Comparison of ENCODE assay signal across 3 cellular contexts in the genomic region with DNA sequence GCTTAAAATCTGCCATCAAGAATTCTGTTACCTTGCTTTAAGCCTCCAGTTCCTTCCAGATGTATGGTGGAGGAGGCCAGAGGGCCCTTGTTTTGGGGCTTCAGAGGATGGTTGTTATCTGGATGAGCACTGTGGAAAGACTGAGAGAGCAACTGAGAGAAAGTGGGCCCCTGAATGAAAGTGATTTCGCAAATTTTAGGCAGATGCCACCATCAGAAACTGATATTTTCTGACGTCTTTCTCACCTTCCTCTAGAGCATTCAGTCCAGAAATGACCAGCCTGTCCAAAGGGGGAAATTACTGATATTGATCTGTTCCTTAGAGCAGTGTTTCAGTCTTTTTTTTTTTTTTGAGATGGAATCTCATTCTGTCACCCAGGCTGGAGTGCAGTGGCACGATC.
TF ChIP-seq lines count a peak whose summit lies in the region.

No MANE protein-coding gene starts in this region.

TF ChIP-seq in SK-N-SH, 30 proteins besides CTCF, POLR2A, EP300 and RAD21 (continued from another document):
- no peak for TF ChIP-seq CHD2 (IDR thresholded peaks at IDR 0.05; ENCODE audit: low read length, partially characterized antibody)
- no peak for TF ChIP-seq ELF1 (IDR thresholded peaks at IDR 0.05)
- TF ChIP-seq, protein P1, sequence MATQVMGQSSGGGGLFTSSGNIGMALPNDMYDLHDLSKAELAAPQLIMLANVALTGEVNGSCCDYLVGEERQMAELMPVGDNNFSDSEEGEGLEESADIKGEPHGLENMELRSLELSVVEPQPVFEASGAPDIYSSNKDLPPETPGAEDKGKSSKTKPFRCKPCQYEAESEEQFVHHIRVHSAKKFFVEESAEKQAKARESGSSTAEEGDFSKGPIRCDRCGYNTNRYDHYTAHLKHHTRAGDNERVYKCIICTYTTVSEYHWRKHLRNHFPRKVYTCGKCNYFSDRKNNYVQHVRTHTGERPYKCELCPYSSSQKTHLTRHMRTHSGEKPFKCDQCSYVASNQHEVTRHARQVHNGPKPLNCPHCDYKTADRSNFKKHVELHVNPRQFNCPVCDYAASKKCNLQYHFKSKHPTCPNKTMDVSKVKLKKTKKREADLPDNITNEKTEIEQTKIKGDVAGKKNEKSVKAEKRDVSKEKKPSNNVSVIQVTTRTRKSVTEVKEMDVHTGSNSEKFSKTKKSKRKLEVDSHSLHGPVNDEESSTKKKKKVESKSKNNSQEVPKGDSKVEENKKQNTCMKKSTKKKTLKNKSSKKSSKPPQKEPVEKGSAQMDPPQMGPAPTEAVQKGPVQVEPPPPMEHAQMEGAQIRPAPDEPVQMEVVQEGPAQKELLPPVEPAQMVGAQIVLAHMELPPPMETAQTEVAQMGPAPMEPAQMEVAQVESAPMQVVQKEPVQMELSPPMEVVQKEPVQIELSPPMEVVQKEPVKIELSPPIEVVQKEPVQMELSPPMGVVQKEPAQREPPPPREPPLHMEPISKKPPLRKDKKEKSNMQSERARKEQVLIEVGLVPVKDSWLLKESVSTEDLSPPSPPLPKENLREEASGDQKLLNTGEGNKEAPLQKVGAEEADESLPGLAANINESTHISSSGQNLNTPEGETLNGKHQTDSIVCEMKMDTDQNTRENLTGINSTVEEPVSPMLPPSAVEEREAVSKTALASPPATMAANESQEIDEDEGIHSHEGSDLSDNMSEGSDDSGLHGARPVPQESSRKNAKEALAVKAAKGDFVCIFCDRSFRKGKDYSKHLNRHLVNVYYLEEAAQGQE (IDR thresholded peaks at IDR 0.05; ENCODE audit: low read depth, low read length): no peak
- no peak for TF ChIP-seq NRF1 (IDR thresholded peaks at IDR 0.05; ENCODE audit: low read depth, low read length)

TF ChIP-seq in SK-N-SH treated with all-trans-retinoic acid at 6 μM for 48 hours, 23 proteins besides CTCF, POLR2A, EP300 and RAD21 (continued from another document):
- TF ChIP-seq TSHZ2 (CRISPR knock-in tag; IDR thresholded peaks at IDR 0.05) (no peak), TCF4 (CRISPR knock-in tag; IDR thresholded peaks at IDR 0.05; ENCODE audit: borderline replicate concordance) (no peak), OSR1 (CRISPR knock-in tag; IDR thresholded peaks at IDR 0.05) (no peak), ZNF70 (CRISPR knock-in tag; IDR thresholded peaks at IDR 0.05) (no peak), ARNTL (CRISPR knock-in tag; IDR thresholded peaks at IDR 0.05; ENCODE audit: borderline replicate concordance, low read depth) (no peak), BACH2 (CRISPR knock-in tag; IDR thresholded peaks at IDR 0.05; ENCODE audit: borderline replicate concordance) (no peak), ZC3H10 (CRISPR knock-in tag; IDR thresholded peaks at IDR 0.05) (no peak), CREB5 (CRISPR knock-in tag; IDR thresholded peaks at IDR 0.05; ENCODE audit: low read depth) (no peak)

TF ChIP-seq in endothelial cell of umbilical vein, 7 proteins besides CTCF, POLR2A, EP300 and RAD21 (continued from another document):
- TF ChIP-seq JUN (IDR thresholded peaks at IDR 0.05; ENCODE audit: borderline replicate concordance, insufficient read depth, insufficient read length, low read depth): no peak
- TF ChIP-seq MAX (IDR thresholded peaks at IDR 0.05; ENCODE audit: insufficient read depth, insufficient read length): no peak
- no peak for TF ChIP-seq POLR2AphosphoS5 (IDR thresholded peaks at IDR 0.05; ENCODE audit: insufficient read depth, low read depth, low read length)
- TF ChIP-seq EZH2 (IDR thresholded peaks at IDR 0.05; ENCODE audit: borderline replicate concordance, low read depth, low read length, severe bottlenecking): no peak
